Comparison of ENCODE assay signal across 16 cellular contexts in genomic region chr7:28005075-28005847, GRCh38.
DNase-seq lines count a peak whose midpoint lies in the region; ATAC-seq and TF ChIP-seq lines count a peak whose summit lies in the region.
"Had no signal": no experiment of that assay in that cellular context is flagged by ENCODE, and none has a peak within 500 bp of the region (broad histone marks: within the 10 kb centered on the region; RNA-seq: fewer than 3 reads in every experiment).

No MANE protein-coding gene starts in this region.

- intact Hi-C loops in uterus (cut with DNase I; ENCODE audit: low total_unique reads), result no loop called here

- no peak for DNase-seq in CD4-positive, CD25-positive, alpha-beta regulatory T cell
- DNase-seq in NCI-H524 treated with DMSO at 0.1 percent for 48 hours (lab: John Stamatoyannopoulos, UW), result peak; percentile 81
- peak; percentile 49 for DNase-seq in fibroblast of mammary gland (ENCODE audit: low read depth)
- no peak for DNase-seq in mesothelial cell of epicardium (ENCODE audit: low spot score in 2 of 2, unreplicated experiment in 2 of 2)
- no peak for DNase-seq in NCI-H128 (lab: John Stamatoyannopoulos, UW; ENCODE audit: unreplicated experiment)
- DNase-seq in DMS79 treated with DMSO at 0.1 percent for 48 hours (lab: John Stamatoyannopoulos, UW), result no peak
- DNase-seq in SKM-1 treated with dmso at 0.1 percent for 144 hours (lab: John Stamatoyannopoulos, UW; ENCODE audit: unreplicated experiment), result no peak
- no peak for DNase-seq in uterus
- DNase-seq: activated CD4-positive, alpha-beta T cell treated with anti-CD3 and anti-CD28 coated beads, Interleukin-2, amount 50 U/mL, for 48 hours; Calu3; Kasumi-1; NCI-H1436 treated with DMSO at 0.1 percent for 48 hours; OCI-M1; posterior cingulate gyrus had no signal

- H3K4me1 Mint-ChIP-seq in CD4-positive, CD25-positive, alpha-beta regulatory T cell, result peaks cover 15 to 41% (median 28%) of the 10 kb centered on the region in 4 donors
- peaks cover 30% of the 10 kb centered on the region for H3K4me1 Mint-ChIP-seq in mesothelial cell of epicardium

- H3K36me3 ChIP-seq in CD4-positive, CD25-positive, alpha-beta regulatory T cell (ENCODE audit: control insufficient read depth, insufficient read depth, low read length), result peaks cover 3% of the 10 kb centered on the region
- no peaks in the 10 kb centered on the region for H3K36me3 ChIP-seq in uterus

- no peak overlapping the region for H3K4me3 Mint-ChIP-seq in CD4-positive, CD25-positive, alpha-beta regulatory T cell
- no peak overlapping the region for H3K4me3 Mint-ChIP-seq in mesothelial cell of epicardium

- H3K9me3 ChIP-seq in CD4-positive, CD25-positive, alpha-beta regulatory T cell (ENCODE audit: control insufficient read depth in 2 of 2, low read length in 2 of 2), result no peaks in the 10 kb centered on the region
- no peaks in the 10 kb centered on the region for H3K9me3 ChIP-seq in uterus

- no peak overlapping the region for H3K27ac ChIP-seq in CD4-positive, CD25-positive, alpha-beta regulatory T cell (ENCODE audit: insufficient read depth, low read length, poor library complexity, severe bottlenecking)
- H3K27ac ChIP-seq in uterus, result no peak overlapping the region
- H3K27ac ChIP-seq: coronary artery, epithelial cell of prostate had no signal

- no peaks in the 10 kb centered on the region for H3K27me3 Mint-ChIP-seq in CD4-positive, CD25-positive, alpha-beta regulatory T cell
- no peaks in the 10 kb centered on the region for H3K27me3 Mint-ChIP-seq in mesothelial cell of epicardium (ENCODE audit: low read depth)

- peak overlapping the region in 2 of 3 donors; percentile 34 to 35 for H3K27ac Mint-ChIP-seq in CD4-positive, CD25-positive, alpha-beta regulatory T cell
- peak overlapping the region; percentile 10 for H3K27ac Mint-ChIP-seq in mesothelial cell of epicardium

- no peak overlapping the region for H3K4me3 ChIP-seq in CD4-positive, CD25-positive, alpha-beta regulatory T cell (ENCODE audit: low read depth, low read length)
- H3K4me3 ChIP-seq in fibroblast of mammary gland (ENCODE audit: control insufficient read depth, low read depth, low read length) (no peak overlapping the region), uterus (no peak overlapping the region)
- H3K4me3 ChIP-seq: coronary artery had no signal

- peaks cover 6% of the 10 kb centered on the region for H3K4me1 ChIP-seq in CD4-positive, CD25-positive, alpha-beta regulatory T cell (ENCODE audit: control insufficient read depth, insufficient read depth, low read length, poor library complexity, severe bottlenecking)
- H3K4me1 ChIP-seq in uterus, result no peaks in the 10 kb centered on the region

- ATAC-seq in CD4-positive, CD25-positive, alpha-beta regulatory T cell (ENCODE audit: low read depth in 2 of 2), result no peak

- H3K27me3 ChIP-seq in CD4-positive, CD25-positive, alpha-beta regulatory T cell (ENCODE audit: control insufficient read depth, insufficient read depth, low read length), result no peaks in the 10 kb centered on the region
- H3K27me3 ChIP-seq in uterus, result no peaks in the 10 kb centered on the region

- no peak for TF ChIP-seq CTCF in fibroblast of mammary gland (conservative IDR thresholded peaks at IDR 0.05; ENCODE audit: control insufficient read depth, insufficient read depth, low read depth, low read length)
- no peak for TF ChIP-seq CTCF in mesothelial cell of epicardium (IDR thresholded peaks at IDR 0.05; ENCODE audit: unreplicated experiment)
- TF ChIP-seq CTCF in uterus (IDR thresholded peaks at IDR 0.05), result no peak

- no peaks in the 10 kb centered on the region for H3K9me3 Mint-ChIP-seq in CD4-positive, CD25-positive, alpha-beta regulatory T cell
- H3K9me3 Mint-ChIP-seq in mesothelial cell of epicardium, result no peaks in the 10 kb centered on the region

- H3K36me3 Mint-ChIP-seq in CD4-positive, CD25-positive, alpha-beta regulatory T cell, result no peaks in the 10 kb centered on the region
- H3K36me3 Mint-ChIP-seq in mesothelial cell of epicardium, result no peaks in the 10 kb centered on the region

- no peak for TF ChIP-seq POLR2A in uterus (IDR thresholded peaks at IDR 0.05)

Comparison
In these comparisons a context has a peak if more than half of its experiments do, and no peak if none do; other contexts are left out.
1. DNase-seq: peak in NCI-H524 treated with DMSO at 0.1 percent for 48 hours (single experiment) and fibroblast of mammary gland (single experiment); none in CD4-positive, CD25-positive, alpha-beta regulatory T cell (0 of 3), mesothelial cell of epicardium (0 of 2), NCI-H128 (single experiment), DMS79 treated with DMSO at 0.1 percent for 48 hours (single experiment), SKM-1 treated with dmso at 0.1 percent for 144 hours (single experiment) and uterus (0 of 2).